ENCODE assay signal across 8 cellular contexts in the genomic region with DNA sequence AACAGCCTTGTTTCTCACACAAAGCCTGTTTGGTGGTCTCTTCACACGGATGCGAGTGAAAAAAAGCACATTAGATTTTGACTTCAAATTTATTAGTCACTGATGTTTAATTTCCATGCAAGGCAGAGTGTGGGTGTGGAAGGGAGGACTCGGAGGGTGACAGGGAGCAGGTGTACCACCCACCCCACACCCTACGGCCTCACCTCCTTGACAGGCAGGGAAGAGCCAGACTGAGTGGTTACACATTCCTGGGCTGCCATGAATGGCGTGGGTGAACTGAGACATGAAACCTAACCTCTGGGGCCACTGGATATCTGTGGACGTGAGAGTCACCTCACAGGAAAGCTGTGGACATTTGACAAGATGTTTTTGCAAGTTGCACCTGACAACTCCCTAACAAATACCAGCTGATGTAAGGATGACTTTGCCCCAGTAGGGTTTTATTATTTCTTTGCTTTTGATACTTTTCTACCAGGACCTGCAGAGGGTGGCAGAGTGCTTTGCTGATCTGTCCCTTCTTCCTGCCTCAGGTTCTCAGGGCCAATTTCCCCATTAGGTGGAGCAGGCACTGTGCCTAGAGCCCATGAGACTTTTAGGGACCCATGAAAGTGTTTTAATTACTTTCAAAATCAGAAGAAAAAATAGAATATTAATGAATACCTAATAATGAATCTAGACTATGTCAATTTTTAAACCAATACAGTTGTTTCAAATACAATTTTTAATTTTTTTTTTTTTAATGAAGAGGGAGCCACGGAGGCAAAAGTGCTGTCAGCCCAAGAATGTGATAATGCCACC. TPM values are rescaled to one million over a fixed set of nuclear protein-coding genes. Genes with fewer than 3 reads are reported as not detected.
DNase-seq lines count a peak whose midpoint lies in the region; ATAC-seq, FAIRE-seq and TF ChIP-seq lines count a peak whose summit lies in the region.

No MANE protein-coding gene starts in this region.

- DNase-seq in AG04449 (ENCODE audit: low read depth, low spot score) = no peak
- no peak for DNase-seq in GM12892 (ENCODE audit: insufficient read length)
- DNase-seq in RWPE2 (ENCODE audit: low spot score) = no peak
- peak; percentile 74 to 88 (median 81) for DNase-seq in adrenal gland
- DNase-seq in right atrium auricular region (ENCODE audit: low spot score) = peak; percentile 75
- peak; percentile 87 for DNase-seq in small intestine

- TF ChIP-seq CTCF in AG04449 (IDR thresholded peaks at IDR 0.05; ENCODE audit: insufficient read depth, low read length, missing control alignments) (peak; percentile 43), RWPE2 (IDR thresholded peaks at IDR 0.05; ENCODE audit: poor library complexity, severe bottlenecking) (peak; percentile 77), adrenal gland (IDR thresholded peaks at IDR 0.05) (peak; percentile 51 to 99 (median 89)), right atrium auricular region (IDR thresholded peaks at IDR 0.05) (peak; percentile 37 to 82)

- no peak overlapping the region for H3K4me3 ChIP-seq in AG04449 (ENCODE audit: low read depth, low read length)
- H3K4me3 ChIP-seq in RWPE2 (ENCODE audit: severe bottlenecking) = no peak overlapping the region
- no peak overlapping the region for H3K4me3 ChIP-seq in adrenal gland
- no peak overlapping the region for H3K4me3 ChIP-seq in right atrium auricular region
- no peak overlapping the region for H3K4me3 ChIP-seq in small intestine (ENCODE audit: low read depth in 1 of 2, low read length in 2 of 2)

- H3K36me3 ChIP-seq in RWPE2 (ENCODE audit: low read depth) = no peaks in the 10 kb centered on the region
- H3K36me3 ChIP-seq in adrenal gland (replicated peaks in 1 of 2) = no peaks in the 10 kb centered on the region
- H3K36me3 ChIP-seq in right atrium auricular region = no peaks in the 10 kb centered on the region
- H3K36me3 ChIP-seq in small intestine (ENCODE audit: control insufficient read depth in 2 of 2, insufficient read depth in 2 of 2, low read length in 2 of 2) = no peaks in the 10 kb centered on the region

- intact Hi-C loops in adrenal gland (cut with DNase I) = loop anchor here (2.0 to 10.0 kb wide), 3 partner anchors 139 to 173 kb away; no protein-coding TSS in a partner anchor

- TF ChIP-seq POLR2A in GM12892 (IDR thresholded peaks at IDR 0.05; ENCODE audit: low read depth, low read length) (no peak), adrenal gland (IDR thresholded peaks at IDR 0.05) (no peak)

- H3K4me1 ChIP-seq in RWPE2 (ENCODE audit: insufficient read depth, poor library complexity, severe bottlenecking) (no peaks in the 10 kb centered on the region), adrenal gland (replicated peaks in 1 of 2) (peaks cover 0 to under 1% of the 10 kb centered on the region in 2 donors), right atrium auricular region (peaks cover 0 to 3% of the 10 kb centered on the region in 2 donors), small intestine (ENCODE audit: control insufficient read depth in 2 of 2, insufficient read depth in 1 of 2, low read depth in 1 of 2, low read length in 1 of 2) (peaks cover 4 to 5% of the 10 kb centered on the region in 2 donors)

- POLR2A ChIA-PET in AG04449 (lab: Yijun Ruan, JAX) = no interaction called here

- CTCF ChIA-PET in AG04449 (lab: Yijun Ruan, JAX) = interaction anchor here (0.6 to 10.0 kb wide), 10 partner anchors 14 to 685 kb away, joined by 3 to 219 read pairs (median 3); partner anchors contain the start of gene MED4

- 55 to 72% (median 61%) methylated on average over 7 of the region's 7 CpGs for WGBS in adrenal gland, 4 donors
- WGBS in small intestine, 3 donors = 51 to 69% (median 61%) methylated on average over 7 of the region's 7 CpGs

- ATAC-seq in HG03439 (IDR thresholded peaks at IDR 0.05; ENCODE audit: unreplicated experiment) (peak; percentile 61), RWPE2 (ENCODE audit: low read depth) (peak; percentile 80), HG03045 (IDR thresholded peaks at IDR 0.05; ENCODE audit: unreplicated experiment) (no peak)

- FAIRE-seq in GM12892 (lab: Jason Lieb, UNC) = peak; percentile 9
- no peak for FAIRE-seq in small intestine (lab: Jason Lieb, UNC)

- H3K27ac ChIP-seq in RWPE2 (ENCODE audit: poor library complexity, severe bottlenecking) (no peak overlapping the region), adrenal gland (no peak overlapping the region), right atrium auricular region (no peak overlapping the region), small intestine (ENCODE audit: low read depth in 1 of 2, low read length in 1 of 2) (no peak overlapping the region)

- H3K9me3 ChIP-seq in RWPE2 (ENCODE audit: severe bottlenecking) = no peaks in the 10 kb centered on the region
- no peaks in the 10 kb centered on the region for H3K9me3 ChIP-seq in adrenal gland (replicated peaks in 1 of 3)
- H3K9me3 ChIP-seq in right atrium auricular region = peaks cover 0 to 11% of the 10 kb centered on the region in 2 donors
- no peaks in the 10 kb centered on the region for H3K9me3 ChIP-seq in small intestine (ENCODE audit: control insufficient read depth, low read depth)

- H3K27me3 ChIP-seq in RWPE2 (ENCODE audit: insufficient read depth, poor library complexity, severe bottlenecking) (no peaks in the 10 kb centered on the region), adrenal gland (no peaks in the 10 kb centered on the region), right atrium auricular region (no peaks in the 10 kb centered on the region), small intestine (ENCODE audit: control insufficient read depth in 2 of 2, insufficient read depth in 2 of 2, low read length in 2 of 2) (no peaks in the 10 kb centered on the region)

RNA-seq across cellular contexts. Expression of gene CYSLTR2, which starts 58.2 kb away (rescaled TPM):
- not detected for polyA plus RNA-seq in GM12892 (2012; ENCODE audit: missing spikeins)
- total RNA-seq in adrenal gland (10 to 100 TPM; 11.8 to 41.6 (median 19.9) TPM), right atrium auricular region (1 to 10 TPM; 4.1 to 6.3 TPM)
- polyA plus RNA-seq in adrenal gland (1 to 10 TPM; 1.9 to 8.3 (median 7.7) TPM), small intestine (1 to 10 TPM in 1 of 3 donors, under 1 TPM in 1, not detected in 1; 0.27 to 1.4 TPM)

Comparison
In these comparisons a context has a peak if more than half of its experiments do, and no peak if none do; other contexts are left out.
1. DNase-seq: peak in adrenal gland (7 of 7), right atrium auricular region (single experiment) and small intestine (single experiment); none in AG04449 (single experiment), GM12892 (single experiment) and RWPE2 (single experiment).
2. Peak in every context shown above with its lines, with median percentiles within 50 percentile points of each other: CTCF ChIP-seq.